Comparison of ENCODE assay signal across 17 cellular contexts in genomic region chr17:62565817-62566216, GRCh38.
DNase-seq lines count a peak whose midpoint lies in the region; FAIRE-seq and TF ChIP-seq lines count a peak whose summit lies in the region.
"Had no signal": no experiment of that assay in that cellular context is flagged by ENCODE, and none has a peak within 500 bp of the region (broad histone marks: within the 10 kb centered on the region; RNA-seq: fewer than 3 reads in every experiment).

No MANE protein-coding gene starts in this region.

- H3K9me3 Mint-ChIP-seq in activated CD4-positive, alpha-beta memory T cell treated with anti-CD3 and anti-CD28 coated beads for 36 hours = peaks cover 7% of the 10 kb centered on the region
- H3K9me3 Mint-ChIP-seq in activated CD4-positive, alpha-beta memory T cell treated with anti-CD3 and anti-CD28 coated beads, Interleukin-2, amount 10 ng/mL, durations not matched to agents 7 days and 5 days = peaks cover 4% of the 10 kb centered on the region
- H3K9me3 Mint-ChIP-seq: H9, neural crest cell, type B pancreatic cell had no signal

- intact Hi-C loops in activated CD4-positive, alpha-beta memory T cell treated with anti-CD3 and anti-CD28 coated beads for 36 hours (cut with micrococcal nuclease) = loop anchor here (1.0 kb wide), 1 partner anchor 87 kb away; no protein-coding TSS in a partner anchor
- intact Hi-C loops in endothelial cell of umbilical vein (cut with micrococcal nuclease) (no loop called here), lower leg skin (cut with DNase I; ENCODE audit: low total_unique reads) (no loop called here)

- 95 to 100% methylated on average over 1 of the region's 1 CpG for WGBS in lower leg skin, 2 donors

- TF ChIP-seq POLR2A in endothelial cell of umbilical vein (IDR thresholded peaks at IDR 0.05; ENCODE audit: low read depth, low read length) (no peak), lower leg skin (IDR thresholded peaks at IDR 0.05) (no peak)

- no peaks in the 10 kb centered on the region for H3K9me1 ChIP-seq in endothelial cell of umbilical vein (replicated peaks; ENCODE audit: control insufficient read depth, extremely low read depth, insufficient read depth, low read length)

- peaks cover 47% of the 10 kb centered on the region for H3K36me3 Mint-ChIP-seq in activated CD4-positive, alpha-beta memory T cell treated with anti-CD3 and anti-CD28 coated beads for 36 hours
- H3K36me3 Mint-ChIP-seq in activated CD4-positive, alpha-beta memory T cell treated with anti-CD3 and anti-CD28 coated beads, Interleukin-2, amount 10 ng/mL, durations not matched to agents 7 days and 5 days (ENCODE audit: low read depth) = peaks cover 70% of the 10 kb centered on the region

- CTCF ChIA-PET in activated CD4-positive, alpha-beta memory T cell treated with anti-CD3 and anti-CD28 coated beads for 36 hours (lab: Charles Lee) = no interaction called here
- CTCF ChIA-PET in activated CD4-positive, alpha-beta memory T cell treated with anti-CD3 and anti-CD28 coated beads, Interleukin-2, amount 10 ng/mL, durations not matched to agents 7 days and 5 days (lab: Charles Lee) = interaction anchor here (0.6 kb wide), 1 partner anchor 153 kb away, joined by 3 read pairs; no protein-coding TSS in a partner anchor
- CTCF ChIA-PET in endothelial cell of umbilical vein (lab: Charles Lee) = interaction anchor here (0.6 to 2.0 kb wide), 3 partner anchors 13 to 1157 kb away, joined by 3 to 13 read pairs (median 3); no protein-coding TSS in a partner anchor

- peak overlapping the region; percentile 47 for H3K27ac Mint-ChIP-seq in activated CD4-positive, alpha-beta memory T cell treated with anti-CD3 and anti-CD28 coated beads for 36 hours
- H3K27ac Mint-ChIP-seq in activated CD4-positive, alpha-beta memory T cell treated with anti-CD3 and anti-CD28 coated beads, Interleukin-2, amount 10 ng/mL, durations not matched to agents 7 days and 5 days = no peak overlapping the region
- H3K27ac Mint-ChIP-seq: type B pancreatic cell had no signal

- H3K4me3 ChIP-seq in endothelial cell of umbilical vein (replicated peaks in 1 of 3; ENCODE audit: insufficient read depth in 1 of 3, low read depth in 1 of 3, low read length in 3 of 3) (no peak overlapping the region), skeletal muscle cell (ENCODE audit: low read depth, low read length) (no peak overlapping the region), lower leg skin (ENCODE audit: low read depth, poor library complexity, severe bottlenecking) (no peak overlapping the region)

- no TSS peak for BruUV-seq in endothelial cell of umbilical vein (replicated peaks; lab: Mats Ljungman, UMichigan)

- H4K20me1 ChIP-seq in endothelial cell of umbilical vein (replicated peaks; ENCODE audit: control insufficient read depth, extremely low read depth, insufficient read depth, low read length) = no peaks in the 10 kb centered on the region

- H3K9ac ChIP-seq in endothelial cell of umbilical vein (replicated peaks; ENCODE audit: extremely low read depth, insufficient read depth, low read length) = peak overlapping the region; percentile 29

- H3K27me3 Mint-ChIP-seq in activated CD4-positive, alpha-beta memory T cell treated with anti-CD3 and anti-CD28 coated beads for 36 hours = no peaks in the 10 kb centered on the region
- no peaks in the 10 kb centered on the region for H3K27me3 Mint-ChIP-seq in activated CD4-positive, alpha-beta memory T cell treated with anti-CD3 and anti-CD28 coated beads, Interleukin-2, amount 10 ng/mL, durations not matched to agents 7 days and 5 days
- H3K27me3 Mint-ChIP-seq: type B pancreatic cell had no signal

- FAIRE-seq in endothelial cell of umbilical vein (lab: Jason Lieb, UNC) = peak; percentile 87
- FAIRE-seq: HepG2 had no signal

- H3K4me3 Mint-ChIP-seq in activated CD4-positive, alpha-beta memory T cell treated with anti-CD3 and anti-CD28 coated beads for 36 hours = no peak overlapping the region
- no peak overlapping the region for H3K4me3 Mint-ChIP-seq in activated CD4-positive, alpha-beta memory T cell treated with anti-CD3 and anti-CD28 coated beads, Interleukin-2, amount 10 ng/mL, durations not matched to agents 7 days and 5 days
- H3K4me3 Mint-ChIP-seq: H9, neural crest cell, type B pancreatic cell had no signal

- peaks cover 4% of the 10 kb centered on the region for H3K79me2 ChIP-seq in endothelial cell of umbilical vein (ENCODE audit: control insufficient read depth, insufficient read depth, low read length)

- peak overlapping the region; percentile 54 for H3K4me2 ChIP-seq in endothelial cell of umbilical vein (ENCODE audit: insufficient read depth, low read length)

- TF ChIP-seq CTCF in endothelial cell of umbilical vein (IDR thresholded peaks at IDR 0.05; ENCODE audit: extremely low read depth in 1 of 2, insufficient read depth in 1 of 2, low read depth in 1 of 2, low read length in 2 of 2) = no peak
- TF ChIP-seq CTCF in lower leg skin (IDR thresholded peaks at IDR 0.05) = no peak

- peaks cover 2 to 3% of the 10 kb centered on the region in 2 experiments for H3K36me3 ChIP-seq in endothelial cell of umbilical vein (ENCODE audit: control insufficient read depth in 2 of 2, extremely low read depth in 1 of 2, insufficient read depth in 2 of 2, low read length in 2 of 2)

- H3K4me1 ChIP-seq in endothelial cell of umbilical vein (ENCODE audit: control insufficient read depth, extremely low read depth, insufficient read depth, low read length) = peaks cover 31% of the 10 kb centered on the region

- peak overlapping the region; percentile 66 for H3K27ac ChIP-seq in endothelial cell of umbilical vein (ENCODE audit: insufficient read depth, low read depth, low read length)
- H3K27ac ChIP-seq: 22Rv1 had no signal

- peaks cover 32% of the 10 kb centered on the region for H3K4me1 Mint-ChIP-seq in activated CD4-positive, alpha-beta memory T cell treated with anti-CD3 and anti-CD28 coated beads for 36 hours (ENCODE audit: low read depth)
- H3K4me1 Mint-ChIP-seq in activated CD4-positive, alpha-beta memory T cell treated with anti-CD3 and anti-CD28 coated beads, Interleukin-2, amount 10 ng/mL, durations not matched to agents 7 days and 5 days = peaks cover 25% of the 10 kb centered on the region
- H3K4me1 Mint-ChIP-seq: H9, neural crest cell had no signal

- H3K9me3 ChIP-seq in endothelial cell of umbilical vein (replicated peaks; ENCODE audit: control insufficient read depth, insufficient read depth, low read length) = no peaks in the 10 kb centered on the region

- DNase-seq in activated CD4-positive, alpha-beta memory T cell treated with anti-CD3 and anti-CD28 coated beads for 36 hours = no peak
- no peak for DNase-seq in activated CD4-positive, alpha-beta memory T cell treated with anti-CD3 and anti-CD28 coated beads, Interleukin-2, amount 10 ng/mL, durations not matched to agents 7 days and 5 days
- peak; percentile 89 for DNase-seq in RKO (ENCODE audit: low spot score)
- peak; percentile 55 for DNase-seq in endothelial cell of umbilical vein (ENCODE audit: low read depth, low spot score)
- peak; percentile 26 for DNase-seq in skeletal muscle cell (ENCODE audit: low read depth)
- no peak for DNase-seq in stimulated activated naive CD4-positive, alpha-beta T cell (lab: John Stamatoyannopoulos, UW)
- no peak for DNase-seq in lower leg skin (ENCODE audit: low spot score in 2 of 2)
- no peak for DNase-seq in NAMALWA (ENCODE audit: low spot score)
- DNase-seq: activated effector memory CD4-positive, alpha-beta T cell treated with anti-CD3 and anti-CD28 coated beads, Interleukin-2, amount 50 U/mL, for 16 hours; H9; NCI-H1417; NCI-H82; stimulated activated CD4-positive, alpha-beta T cell treated with anti-CD3 and anti-CD28 coated beads, Interleukin-12 subunit alpha, Interleukin-12 subunit beta, amount 100 ng/mL, for 4 hours had no signal

- H2AFZ ChIP-seq in endothelial cell of umbilical vein (ENCODE audit: low read depth, low read length) = no peak overlapping the region

- dilution Hi-C loops in endothelial cell of umbilical vein (cut with MboI; ENCODE audit: extremely low pct_ligation_motif_present, low sequenced_read_pairs) = no loop called here

- POLR2A ChIA-PET in activated CD4-positive, alpha-beta memory T cell treated with anti-CD3 and anti-CD28 coated beads for 36 hours (lab: Charles Lee) = no interaction called here
- POLR2A ChIA-PET in activated CD4-positive, alpha-beta memory T cell treated with anti-CD3 and anti-CD28 coated beads, Interleukin-2, amount 10 ng/mL, durations not matched to agents 7 days and 5 days (lab: Charles Lee) = interaction anchor here (1.8 kb wide), 1 partner anchor 45 kb away, joined by 3 read pairs; no protein-coding TSS in a partner anchor
- POLR2A ChIA-PET in endothelial cell of umbilical vein (lab: Charles Lee) = no interaction called here

- no peaks in the 10 kb centered on the region for H3K27me3 ChIP-seq in endothelial cell of umbilical vein (ENCODE audit: control insufficient read depth in 2 of 2, insufficient read depth in 2 of 2, low read length in 2 of 2)

TF ChIP-seq in endothelial cell of umbilical vein, 7 proteins besides CTCF, POLR2A, EP300 and RAD21:
- TF ChIP-seq POLR2AphosphoS5 (IDR thresholded peaks at IDR 0.05; ENCODE audit: insufficient read depth, low read depth, low read length) = no peak
- peak; percentile 73 for TF ChIP-seq JUN (IDR thresholded peaks at IDR 0.05; ENCODE audit: borderline replicate concordance, insufficient read depth, insufficient read length, low read depth)
- TF ChIP-seq FOS (IDR thresholded peaks at IDR 0.05; ENCODE audit: borderline replicate concordance, insufficient read depth, low read length) = peak; percentile 97

Comparison
In these comparisons a context has a peak if more than half of its experiments do, and no peak if none do; other contexts are left out.
1. DNase-seq: peak in RKO (single experiment), endothelial cell of umbilical vein (single experiment) and skeletal muscle cell (single experiment); none in activated CD4-positive, alpha-beta memory T cell treated with anti-CD3 and anti-CD28 coated beads for 36 hours (single experiment), activated CD4-positive, alpha-beta memory T cell treated with anti-CD3 and anti-CD28 coated beads, Interleukin-2, amount 10 ng/mL, durations not matched to agents 7 days and 5 days (single experiment), stimulated activated naive CD4-positive, alpha-beta T cell (0 of 6), lower leg skin (0 of 2) and NAMALWA (single experiment).